In genomic region chr1:86841120-86841519, GRCh38 we compare ENCODE assay signal across 21 cellular contexts.
"Had no signal": no experiment of that assay in that cellular context is flagged by ENCODE, and none has a peak within 500 bp of the region (broad histone marks: within the 10 kb centered on the region; RNA-seq: fewer than 3 reads in every experiment).

No MANE protein-coding gene starts in this region.

- H3K27ac Mint-ChIP-seq: activated B cell treated with CpG ODN at 0.5 μM for 24 hours; activated CD4-positive, alpha-beta T cell treated with anti-CD3 and anti-CD28 coated beads for 36 hours; activated naive CD4-positive, alpha-beta T cell treated with anti-CD3 and anti-CD28 coated beads for 36 hours; dendritic cell treated with granulocyte-macrophage colony-stimulating factor and Interleukin-4, amounts not matched to agents 40 ng/mL and 50 ng/mL, for 4 days; memory B cell; nephron; T-helper 17 cell had no signal

- H3K27me3 Mint-ChIP-seq: activated B cell treated with CpG ODN at 0.5 μM for 24 hours; activated CD4-positive, alpha-beta T cell treated with anti-CD3 and anti-CD28 coated beads for 36 hours; dendritic cell treated with granulocyte-macrophage colony-stimulating factor and Interleukin-4, amounts not matched to agents 40 ng/mL and 50 ng/mL, for 4 days; memory B cell; T-helper 17 cell had no signal

- ATAC-seq: activated CD4-positive, alpha-beta T cell treated with anti-CD3 and anti-CD28 coated beads for 36 hours; body of pancreas; heart right ventricle; left cardiac atrium; right lobe of liver; T-helper 17 cell had no signal

- H3K4me1 Mint-ChIP-seq: activated B cell treated with CpG ODN at 0.5 μM for 24 hours, memory B cell, nephron, T-helper 17 cell had no signal

- DNase-seq: activated B cell treated with CpG ODN at 0.5 μM for 24 hours; activated CD4-positive, alpha-beta T cell treated with anti-CD3 and anti-CD28 coated beads for 36 hours; activated CD4-positive, alpha-beta T cell treated with anti-CD3 and anti-CD28 coated beads, Interleukin-2, amount 50 U/mL, for 4 hours; activated naive CD4-positive, alpha-beta T cell treated with anti-CD3 and anti-CD28 coated beads for 36 hours; activated T-cell treated with anti-CD3 and anti-CD28 coated beads, Interleukin-2, amount 50 U/mL, for 48 hours; anterior cingulate cortex; body of pancreas; effector CD4-positive, alpha-beta T cell; heart right ventricle; islet precursor cell; left cardiac atrium; right lobe of liver; stimulated activated CD4-positive, alpha-beta T cell treated with anti-CD3 and anti-CD28 coated beads, Interleukin-2, amount 100 ng/mL, for 48 hours; stimulated activated CD8-positive, alpha-beta memory T cell treated with anti-CD3 and anti-CD28 coated beads, Interleukin-4, amount 100 ng/mL, for 48 hours; stimulated activated naive CD4-positive, alpha-beta T cell; SW 1271; T-helper 17 cell; tibial artery had no signal

- H3K27me3 ChIP-seq: body of pancreas, heart right ventricle, right lobe of liver, tibial artery had no signal

- H3K36me3 ChIP-seq: heart right ventricle, right lobe of liver, tibial artery had no signal

- H3K4me3 ChIP-seq: body of pancreas, heart right ventricle, right lobe of liver, tibial artery had no signal

- H3K9me3 Mint-ChIP-seq: activated B cell treated with CpG ODN at 0.5 μM for 24 hours; activated naive CD4-positive, alpha-beta T cell treated with anti-CD3 and anti-CD28 coated beads for 36 hours; dendritic cell treated with granulocyte-macrophage colony-stimulating factor and Interleukin-4, amounts not matched to agents 40 ng/mL and 50 ng/mL, for 4 days; memory B cell; nephron had no signal

- H3K36me3 Mint-ChIP-seq: memory B cell had no signal

- H3K4me1 ChIP-seq: body of pancreas, tibial artery had no signal

- H3K4me3 Mint-ChIP-seq: activated B cell treated with CpG ODN at 0.5 μM for 24 hours; activated CD4-positive, alpha-beta T cell treated with anti-CD3 and anti-CD28 coated beads for 36 hours; activated naive CD4-positive, alpha-beta T cell treated with anti-CD3 and anti-CD28 coated beads for 36 hours; dendritic cell treated with granulocyte-macrophage colony-stimulating factor and Interleukin-4, amounts not matched to agents 40 ng/mL and 50 ng/mL, for 4 days; memory B cell; nephron; T-helper 17 cell had no signal

- H3K9me3 ChIP-seq: body of pancreas, heart right ventricle, right lobe of liver, tibial artery had no signal

- H3K27ac ChIP-seq: body of pancreas, heart right ventricle, right lobe of liver, tibial artery had no signal
